1 cellular context compared by ENCODE assay signal in the genomic region with DNA sequence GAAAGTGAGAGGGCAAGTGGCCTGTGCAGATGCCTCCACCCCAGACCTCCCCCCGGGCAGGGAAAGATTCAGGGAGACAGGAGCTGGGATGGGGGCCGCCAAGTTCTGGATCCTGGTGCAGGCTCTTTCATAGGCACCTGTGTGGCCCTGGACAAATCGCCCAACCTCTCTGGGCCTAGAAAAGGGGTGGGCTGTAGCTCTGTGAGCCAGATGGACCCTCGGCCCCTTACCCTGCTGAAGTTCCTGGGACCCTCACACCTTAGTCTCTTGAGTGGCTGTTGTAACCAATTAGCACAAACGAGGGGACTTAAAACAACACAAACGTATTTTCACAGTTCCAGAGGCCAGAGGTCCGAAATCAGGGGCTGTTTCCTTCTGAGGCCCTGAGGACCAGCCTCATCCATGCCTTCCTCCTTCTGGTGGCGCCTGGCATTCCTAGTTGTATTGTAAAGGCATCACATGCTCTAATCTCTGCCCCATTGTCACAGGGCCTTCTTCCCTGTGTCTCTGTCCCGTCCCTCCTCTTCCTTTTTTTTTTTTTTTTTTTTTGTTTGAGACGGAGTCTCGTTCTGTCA.
TF ChIP-seq lines count a peak whose summit lies in the region.

No MANE protein-coding gene starts in this region.

TF ChIP-seq in WTC11, 78 proteins besides CTCF, POLR2A, EP300 and RAD21 (continued from another document):
- TF ChIP-seq, protein P1, sequence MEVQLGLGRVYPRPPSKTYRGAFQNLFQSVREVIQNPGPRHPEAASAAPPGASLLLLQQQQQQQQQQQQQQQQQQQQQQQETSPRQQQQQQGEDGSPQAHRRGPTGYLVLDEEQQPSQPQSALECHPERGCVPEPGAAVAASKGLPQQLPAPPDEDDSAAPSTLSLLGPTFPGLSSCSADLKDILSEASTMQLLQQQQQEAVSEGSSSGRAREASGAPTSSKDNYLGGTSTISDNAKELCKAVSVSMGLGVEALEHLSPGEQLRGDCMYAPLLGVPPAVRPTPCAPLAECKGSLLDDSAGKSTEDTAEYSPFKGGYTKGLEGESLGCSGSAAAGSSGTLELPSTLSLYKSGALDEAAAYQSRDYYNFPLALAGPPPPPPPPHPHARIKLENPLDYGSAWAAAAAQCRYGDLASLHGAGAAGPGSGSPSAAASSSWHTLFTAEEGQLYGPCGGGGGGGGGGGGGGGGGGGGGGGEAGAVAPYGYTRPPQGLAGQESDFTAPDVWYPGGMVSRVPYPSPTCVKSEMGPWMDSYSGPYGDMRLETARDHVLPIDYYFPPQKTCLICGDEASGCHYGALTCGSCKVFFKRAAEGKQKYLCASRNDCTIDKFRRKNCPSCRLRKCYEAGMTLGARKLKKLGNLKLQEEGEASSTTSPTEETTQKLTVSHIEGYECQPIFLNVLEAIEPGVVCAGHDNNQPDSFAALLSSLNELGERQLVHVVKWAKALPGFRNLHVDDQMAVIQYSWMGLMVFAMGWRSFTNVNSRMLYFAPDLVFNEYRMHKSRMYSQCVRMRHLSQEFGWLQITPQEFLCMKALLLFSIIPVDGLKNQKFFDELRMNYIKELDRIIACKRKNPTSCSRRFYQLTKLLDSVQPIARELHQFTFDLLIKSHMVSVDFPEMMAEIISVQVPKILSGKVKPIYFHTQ (CRISPR knock-in tag; IDR thresholded peaks at IDR 0.05): no peak
- TF ChIP-seq ZNF671 (CRISPR knock-in tag; IDR thresholded peaks at IDR 0.05): no peak
- no peak for TF ChIP-seq IRF1 (CRISPR knock-in tag; IDR thresholded peaks at IDR 0.05)
- TF ChIP-seq, protein P2, sequence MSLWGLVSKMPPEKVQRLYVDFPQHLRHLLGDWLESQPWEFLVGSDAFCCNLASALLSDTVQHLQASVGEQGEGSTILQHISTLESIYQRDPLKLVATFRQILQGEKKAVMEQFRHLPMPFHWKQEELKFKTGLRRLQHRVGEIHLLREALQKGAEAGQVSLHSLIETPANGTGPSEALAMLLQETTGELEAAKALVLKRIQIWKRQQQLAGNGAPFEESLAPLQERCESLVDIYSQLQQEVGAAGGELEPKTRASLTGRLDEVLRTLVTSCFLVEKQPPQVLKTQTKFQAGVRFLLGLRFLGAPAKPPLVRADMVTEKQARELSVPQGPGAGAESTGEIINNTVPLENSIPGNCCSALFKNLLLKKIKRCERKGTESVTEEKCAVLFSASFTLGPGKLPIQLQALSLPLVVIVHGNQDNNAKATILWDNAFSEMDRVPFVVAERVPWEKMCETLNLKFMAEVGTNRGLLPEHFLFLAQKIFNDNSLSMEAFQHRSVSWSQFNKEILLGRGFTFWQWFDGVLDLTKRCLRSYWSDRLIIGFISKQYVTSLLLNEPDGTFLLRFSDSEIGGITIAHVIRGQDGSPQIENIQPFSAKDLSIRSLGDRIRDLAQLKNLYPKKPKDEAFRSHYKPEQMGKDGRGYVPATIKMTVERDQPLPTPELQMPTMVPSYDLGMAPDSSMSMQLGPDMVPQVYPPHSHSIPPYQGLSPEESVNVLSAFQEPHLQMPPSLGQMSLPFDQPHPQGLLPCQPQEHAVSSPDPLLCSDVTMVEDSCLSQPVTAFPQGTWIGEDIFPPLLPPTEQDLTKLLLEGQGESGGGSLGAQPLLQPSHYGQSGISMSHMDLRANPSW (CRISPR knock-in tag; conservative IDR thresholded peaks at IDR 0.05; ENCODE audit: low read depth): no peak
- TF ChIP-seq ZNF425 (CRISPR knock-in tag; conservative IDR thresholded peaks at IDR 0.05): no peak
